In genomic region chr6:33183071-33183683, GRCh38 we compare ENCODE assay signal across 1 cellular context.
TF ChIP-seq lines count a peak whose summit lies in the region.

No MANE protein-coding gene starts in this region.

TF ChIP-seq in Ishikawa, 13 proteins besides CTCF, POLR2A, EP300 and RAD21:
- TF ChIP-seq, protein P1, sequence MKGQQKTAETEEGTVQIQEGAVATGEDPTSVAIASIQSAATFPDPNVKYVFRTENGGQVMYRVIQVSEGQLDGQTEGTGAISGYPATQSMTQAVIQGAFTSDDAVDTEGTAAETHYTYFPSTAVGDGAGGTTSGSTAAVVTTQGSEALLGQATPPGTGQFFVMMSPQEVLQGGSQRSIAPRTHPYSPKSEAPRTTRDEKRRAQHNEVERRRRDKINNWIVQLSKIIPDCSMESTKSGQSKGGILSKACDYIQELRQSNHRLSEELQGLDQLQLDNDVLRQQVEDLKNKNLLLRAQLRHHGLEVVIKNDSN (IDR thresholded peaks at IDR 0.05) = no peak
- TF ChIP-seq YY1 (IDR thresholded peaks at IDR 0.05; ENCODE audit: low read depth) (0 out of 2 replicates have a peak, but pooled peaks have one; percentile 48), TEAD4 (IDR thresholded peaks at IDR 0.05) (no peak), TCF12 (IDR thresholded peaks at IDR 0.05; ENCODE audit: low read depth) (no peak), ZBTB7A (IDR thresholded peaks at IDR 0.05; ENCODE audit: low read depth) (no peak), MAX (IDR thresholded peaks at IDR 0.05) (no peak)
- TF ChIP-seq, protein P2, sequence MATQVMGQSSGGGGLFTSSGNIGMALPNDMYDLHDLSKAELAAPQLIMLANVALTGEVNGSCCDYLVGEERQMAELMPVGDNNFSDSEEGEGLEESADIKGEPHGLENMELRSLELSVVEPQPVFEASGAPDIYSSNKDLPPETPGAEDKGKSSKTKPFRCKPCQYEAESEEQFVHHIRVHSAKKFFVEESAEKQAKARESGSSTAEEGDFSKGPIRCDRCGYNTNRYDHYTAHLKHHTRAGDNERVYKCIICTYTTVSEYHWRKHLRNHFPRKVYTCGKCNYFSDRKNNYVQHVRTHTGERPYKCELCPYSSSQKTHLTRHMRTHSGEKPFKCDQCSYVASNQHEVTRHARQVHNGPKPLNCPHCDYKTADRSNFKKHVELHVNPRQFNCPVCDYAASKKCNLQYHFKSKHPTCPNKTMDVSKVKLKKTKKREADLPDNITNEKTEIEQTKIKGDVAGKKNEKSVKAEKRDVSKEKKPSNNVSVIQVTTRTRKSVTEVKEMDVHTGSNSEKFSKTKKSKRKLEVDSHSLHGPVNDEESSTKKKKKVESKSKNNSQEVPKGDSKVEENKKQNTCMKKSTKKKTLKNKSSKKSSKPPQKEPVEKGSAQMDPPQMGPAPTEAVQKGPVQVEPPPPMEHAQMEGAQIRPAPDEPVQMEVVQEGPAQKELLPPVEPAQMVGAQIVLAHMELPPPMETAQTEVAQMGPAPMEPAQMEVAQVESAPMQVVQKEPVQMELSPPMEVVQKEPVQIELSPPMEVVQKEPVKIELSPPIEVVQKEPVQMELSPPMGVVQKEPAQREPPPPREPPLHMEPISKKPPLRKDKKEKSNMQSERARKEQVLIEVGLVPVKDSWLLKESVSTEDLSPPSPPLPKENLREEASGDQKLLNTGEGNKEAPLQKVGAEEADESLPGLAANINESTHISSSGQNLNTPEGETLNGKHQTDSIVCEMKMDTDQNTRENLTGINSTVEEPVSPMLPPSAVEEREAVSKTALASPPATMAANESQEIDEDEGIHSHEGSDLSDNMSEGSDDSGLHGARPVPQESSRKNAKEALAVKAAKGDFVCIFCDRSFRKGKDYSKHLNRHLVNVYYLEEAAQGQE (IDR thresholded peaks at IDR 0.05; ENCODE audit: low read depth) = no peak
